ENCODE assay signal across 34 cellular contexts in genomic region chr1:221933814-221934213, GRCh38.
"Had no signal": no experiment of that assay in that cellular context is flagged by ENCODE, and none has a peak within 500 bp of the region (broad histone marks: within the 10 kb centered on the region; RNA-seq: fewer than 3 reads in every experiment).

No MANE protein-coding gene starts in this region.

- DNase-seq: Karpas-422, Kasumi-1, MG63, MM.1S, MV-4-11, NCI-H1048, NCI-H1092, NCI-H1092 treated with DMSO at 0.1 percent for 48 hours, NCI-H1105, NCI-H1105 treated with DMSO at 0.1 percent for 48 hours, NCI-H1417, NCI-H1417 treated with DMSO at 0.1 percent for 48 hours, NCI-H1436, NCI-H1436 treated with DMSO at 0.1 percent for 48 hours, NCI-H146, NCI-H1694, NCI-H1694 treated with DMSO at 0.1 percent for 48 hours, NCI-H187, NCI-H187 treated with DMSO at 0.1 percent for 48 hours, NCI-H1930, NCI-H2029, NCI-H2029 treated with DMSO at 0.1 percent for 48 hours, NCI-H2081, NCI-H2081 treated with DMSO at 0.1 percent for 48 hours, NCI-H2107, NCI-H2171, NCI-H2171 treated with DMSO at 0.1 percent for 48 hours, NCI-H2227 treated with DMSO at 0.1 percent for 48 hours, NCI-H226, NCI-H345, NCI-H446, NCI-H446 treated with DMSO at 0.1 percent for 48 hours, NCI-H510A, NCI-H510A treated with DMSO at 0.1 percent for 48 hours had no signal

- H3K4me3 ChIP-seq: MG63 had no signal

- H3K36me3 ChIP-seq: MG63 had no signal
